In genomic region chrX:12970691-12971202, GRCh38 we compare ENCODE assay signal across 8 cellular contexts. TPM values are rescaled to one million over a fixed set of nuclear protein-coding genes. Genes with fewer than 3 reads are reported as not detected.
A peak's percentile ranks its signal among the peaks of the same experiment; 100 is the strongest.
DNase-seq lines count a peak whose midpoint lies in the region; ATAC-seq and TF ChIP-seq lines count a peak whose summit lies in the region.

No MANE protein-coding gene starts in this region.

- TF ChIP-seq CTCF in activated CD8-positive, alpha-beta T cell treated with anti-CD3 and anti-CD28 coated beads for 36 hours (IDR thresholded peaks at IDR 0.05), result no peak
- TF ChIP-seq CTCF in foreskin fibroblast (IDR thresholded peaks at IDR 0.05; ENCODE audit: low read depth, low read length), result peak; percentile 23

- peak overlapping the region; percentile 97 for H3K27ac Mint-ChIP-seq in activated CD8-positive, alpha-beta T cell treated with anti-CD3 and anti-CD28 coated beads for 36 hours

- intact Hi-C loops in activated CD8-positive, alpha-beta T cell treated with anti-CD3 and anti-CD28 coated beads for 36 hours (cut with micrococcal nuclease), result loop anchor here (2.0 kb wide), 1 partner anchor 14 kb away; no protein-coding TSS in a partner anchor

- H3K4me1 Mint-ChIP-seq in activated CD8-positive, alpha-beta T cell treated with anti-CD3 and anti-CD28 coated beads for 36 hours (ENCODE audit: low read depth), result peaks cover 31% of the 10 kb centered on the region

- no peaks in the 10 kb centered on the region for H3K9me3 Mint-ChIP-seq in activated CD8-positive, alpha-beta T cell treated with anti-CD3 and anti-CD28 coated beads for 36 hours

- DNase-seq in G401 (ENCODE audit: low spot score), result peak; percentile 59
- DNase-seq in MV-4-11 (lab: John Stamatoyannopoulos, UW), result peak; percentile 83
- peak; percentile 68 for DNase-seq in activated CD8-positive, alpha-beta T cell treated with anti-CD3 and anti-CD28 coated beads for 36 hours
- peak; percentile 45 to 73 for DNase-seq in foreskin fibroblast
- peak; percentile 12 for DNase-seq in occipital lobe (lab: John Stamatoyannopoulos, UW)
- no peak for DNase-seq in DMS53 treated with DMSO at 0.1 percent for 48 hours (lab: John Stamatoyannopoulos, UW; ENCODE audit: unreplicated experiment)
- DNase-seq in NCI-H2196 treated with DMSO at 0.1 percent for 48 hours (lab: John Stamatoyannopoulos, UW; ENCODE audit: unreplicated experiment), result no peak

- H3K27me3 Mint-ChIP-seq in activated CD8-positive, alpha-beta T cell treated with anti-CD3 and anti-CD28 coated beads for 36 hours, result no peaks in the 10 kb centered on the region

- POLR2A ChIA-PET in activated CD8-positive, alpha-beta T cell treated with anti-CD3 and anti-CD28 coated beads for 36 hours (lab: Charles Lee), result interaction anchor here (1.0 to 13.8 kb wide), 6 partner anchors 8 to 427 kb away, joined by 3 to 621 read pairs (median 65); no protein-coding TSS in a partner anchor

- in situ Hi-C loops in G401 (cut with HindIII; ENCODE audit: low sequenced_read_pairs), result no loop called here

- CTCF ChIA-PET in activated CD8-positive, alpha-beta T cell treated with anti-CD3 and anti-CD28 coated beads for 36 hours (lab: Charles Lee), result interaction anchor here (1.0 to 15.5 kb wide), 3 partner anchors 15 to 30 kb away, joined by 3 to 150 read pairs (median 4); no protein-coding TSS in a partner anchor

- H3K4me3 Mint-ChIP-seq in activated CD8-positive, alpha-beta T cell treated with anti-CD3 and anti-CD28 coated beads for 36 hours, result peak overlapping the region; percentile 91

- H3K36me3 Mint-ChIP-seq in activated CD8-positive, alpha-beta T cell treated with anti-CD3 and anti-CD28 coated beads for 36 hours (ENCODE audit: low read depth), result peaks cover 25% of the 10 kb centered on the region

- ATAC-seq in activated CD8-positive, alpha-beta T cell treated with anti-CD3 and anti-CD28 coated beads for 36 hours, result peak; percentile 34
- no peak for ATAC-seq in GM21529 (IDR thresholded peaks at IDR 0.05; ENCODE audit: unreplicated experiment)

- no peak overlapping the region for H3K4me3 ChIP-seq in foreskin fibroblast (ENCODE audit: low read depth in 1 of 2, low read length in 2 of 2)

RNA-seq across cellular contexts. Expression of gene TMSB4X, which starts 4.2 kb away (rescaled TPM):
- 2,749 and 3,064 TPM in 2 replicates for total RNA-seq in G401 (2014; rRNA removed; shearing (Covaris generic))
- 1,000 to 10,000 TPM; 5,169 to 5,393 TPM for total RNA-seq in activated CD8-positive, alpha-beta T cell treated with anti-CD3 and anti-CD28 coated beads for 36 hours
- total RNA-seq in occipital lobe, result 4,817 TPM

Comparison
In these comparisons a context has a peak if more than half of its experiments do, and no peak if none do; other contexts are left out.
1. DNase-seq: peak in G401 (single experiment), MV-4-11 (single experiment), activated CD8-positive, alpha-beta T cell treated with anti-CD3 and anti-CD28 coated beads for 36 hours (single experiment), foreskin fibroblast (2 of 2) and occipital lobe (single experiment); none in DMS53 treated with DMSO at 0.1 percent for 48 hours (single experiment) and NCI-H2196 treated with DMSO at 0.1 percent for 48 hours (single experiment).